ENCODE assay signal across 1 cellular context in the genomic region with DNA sequence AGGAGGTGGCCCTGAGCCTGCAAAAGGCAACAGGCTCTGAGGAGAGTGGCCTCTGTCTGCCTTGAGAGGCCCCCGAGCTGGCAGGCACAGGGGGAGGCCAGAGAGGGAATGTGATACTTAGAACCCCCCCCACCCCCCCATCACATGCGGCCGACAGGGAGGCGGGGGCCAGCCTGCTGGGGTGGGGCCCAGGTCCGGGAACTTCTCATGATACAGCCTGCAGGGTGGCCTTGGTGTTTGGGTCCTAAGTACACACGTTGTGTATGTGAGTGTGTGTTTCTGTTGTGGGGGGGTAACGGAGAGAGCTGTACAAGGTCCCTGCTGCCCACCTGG.
TF ChIP-seq lines count a peak whose summit lies in the region.

No MANE protein-coding gene starts in this region.

TF ChIP-seq in K562, 482 proteins besides CTCF, POLR2A, EP300 and RAD21:
- TF ChIP-seq MYNN (IDR thresholded peaks at IDR 0.05) (no peak), MYNN (CRISPR knock-in tag; IDR thresholded peaks at IDR 0.05) (no peak), ETV6 (IDR thresholded peaks at IDR 0.05; ENCODE audit: borderline replicate concordance in 1 of 2, low read depth in 2 of 2, low read length in 1 of 2) (no peak), ETV6 (CRISPR knock-in tag; IDR thresholded peaks at IDR 0.05; ENCODE audit: borderline replicate concordance) (no peak), SRSF9 (IDR thresholded peaks at IDR 0.05; ENCODE audit: borderline replicate concordance, low read depth, low read length) (no peak), ZFX (CRISPR knock-in tag; IDR thresholded peaks at IDR 0.05) (0 out of 2 replicates have a peak, but pooled peaks have one; percentile 18), ZBTB17 (CRISPR knock-in tag; IDR thresholded peaks at IDR 0.05) (no peak)
